In genomic region chr10:133324198-133324792, GRCh38 we compare ENCODE assay signal across 8 cellular contexts.
A peak's percentile ranks its signal among the peaks of the same experiment; 100 is the strongest.
DNase-seq lines count a peak whose midpoint lies in the region; ATAC-seq lines count a peak whose summit lies in the region.

No MANE protein-coding gene starts in this region.

- peaks cover 38% of the 10 kb centered on the region for H3K27me3 Mint-ChIP-seq in activated naive CD8-positive, alpha-beta T cell treated with anti-CD3 and anti-CD28 coated beads, Interleukin-2, amount 50 U/mL, for 24 hours

- H3K4me1 Mint-ChIP-seq in activated naive CD8-positive, alpha-beta T cell treated with anti-CD3 and anti-CD28 coated beads, Interleukin-2, amount 50 U/mL, for 24 hours, result peaks cover 11% of the 10 kb centered on the region

- H3K4me3 Mint-ChIP-seq in activated naive CD8-positive, alpha-beta T cell treated with anti-CD3 and anti-CD28 coated beads, Interleukin-2, amount 50 U/mL, for 24 hours, result no peak overlapping the region

- DNase-seq in D341Med (ENCODE audit: low spot score) (peak; percentile 54), HK-2 (ENCODE audit: unreplicated experiment) (peak; percentile 53), SHP77 (lab: John Stamatoyannopoulos, UW) (peak; percentile 83 to 95), iPS-NIHi7 (ENCODE audit: extremely low spot score) (peak; percentile 66)
- peak; percentile 67 for DNase-seq in activated naive CD8-positive, alpha-beta T cell treated with anti-CD3 and anti-CD28 coated beads, Interleukin-2, amount 50 U/mL, for 24 hours
- DNase-seq in stimulated activated CD4-positive, alpha-beta T cell treated with anti-CD3 and anti-CD28 coated beads, Interleukin-4, amount 100 ng/mL, for 1 hour, result peak; percentile 62

- no peak overlapping the region for H3K27ac Mint-ChIP-seq in activated naive CD8-positive, alpha-beta T cell treated with anti-CD3 and anti-CD28 coated beads, Interleukin-2, amount 50 U/mL, for 24 hours

- H3K9me3 Mint-ChIP-seq in activated naive CD8-positive, alpha-beta T cell treated with anti-CD3 and anti-CD28 coated beads, Interleukin-2, amount 50 U/mL, for 24 hours, result peaks cover 4% of the 10 kb centered on the region

- ATAC-seq in activated naive CD8-positive, alpha-beta T cell treated with anti-CD3 and anti-CD28 coated beads, Interleukin-2, amount 50 U/mL, for 24 hours, result peak; percentile 72
- ATAC-seq in HG03175 (IDR thresholded peaks at IDR 0.05; ENCODE audit: unreplicated experiment) (no peak), GM19023 (IDR thresholded peaks at IDR 0.05; ENCODE audit: unreplicated experiment) (no peak)

- peaks cover 2% of the 10 kb centered on the region for H3K36me3 Mint-ChIP-seq in activated naive CD8-positive, alpha-beta T cell treated with anti-CD3 and anti-CD28 coated beads, Interleukin-2, amount 50 U/mL, for 24 hours (ENCODE audit: low read depth)
